ENCODE assay signal across 16 cellular contexts in the genomic region with DNA sequence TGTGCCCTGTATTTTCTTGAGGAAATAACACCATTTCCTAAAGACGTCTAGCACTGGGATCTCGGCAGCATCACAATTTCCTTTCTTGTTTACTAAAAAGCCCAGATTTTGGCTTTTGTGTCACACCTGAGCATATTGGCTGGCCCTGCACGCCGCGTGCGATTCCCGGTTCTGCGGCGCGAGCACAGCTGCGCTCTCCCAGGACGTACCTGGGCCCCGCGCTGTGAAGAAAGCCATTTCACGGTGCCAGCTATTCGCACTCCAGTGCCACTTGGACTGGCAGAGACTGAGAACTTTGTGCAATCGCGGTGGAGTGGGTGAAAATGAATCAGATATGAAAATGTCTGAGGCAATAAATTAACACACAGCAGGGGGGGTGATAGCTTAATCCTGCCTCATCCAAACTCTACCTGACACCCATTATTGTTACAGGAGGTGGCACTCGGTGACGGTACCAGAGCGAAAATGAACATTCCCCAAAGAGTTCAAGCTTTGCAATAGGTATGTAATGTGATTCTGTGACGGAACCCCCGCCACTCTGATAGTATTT.
DNase-seq lines count a peak whose midpoint lies in the region; ATAC-seq and TF ChIP-seq lines count a peak whose summit lies in the region.
"Had no signal": no experiment of that assay in that cellular context is flagged by ENCODE, and none has a peak within 500 bp of the region (broad histone marks: within the 10 kb centered on the region; RNA-seq: fewer than 3 reads in every experiment).

No MANE protein-coding gene starts in this region.

- no peak for TF ChIP-seq CTCF in right atrium auricular region (IDR thresholded peaks at IDR 0.05)
- TF ChIP-seq CTCF in RWPE2 (IDR thresholded peaks at IDR 0.05; ENCODE audit: poor library complexity, severe bottlenecking): no peak
- TF ChIP-seq CTCF in left lung (IDR thresholded peaks at IDR 0.05): no peak
- no peak for TF ChIP-seq CTCF in neural progenitor cell (IDR thresholded peaks at IDR 0.05)

- no peak overlapping the region for H3K4me2 ChIP-seq in neural progenitor cell

- no peak overlapping the region for H3K9ac ChIP-seq in neural progenitor cell

- no peak overlapping the region for H2AFZ ChIP-seq in neural progenitor cell (replicated peaks)

- intact Hi-C loops in left ventricle myocardium superior (cut with micrococcal nuclease): no loop called here
- intact Hi-C loops in left lung (cut with DNase I): no loop called here

- H3K79me2 ChIP-seq in neural progenitor cell (ENCODE audit: low read depth): no peaks in the 10 kb centered on the region

- DNase-seq in right atrium auricular region (ENCODE audit: low spot score): peak; percentile 43
- no peak for DNase-seq in left ventricle myocardium superior
- DNase-seq in RWPE2 (ENCODE audit: low spot score): no peak
- peak in 1 of 2 donors; percentile 43 for DNase-seq in left lung
- no peak for DNase-seq in neural progenitor cell (ENCODE audit: low spot score)
- DNase-seq in MG63: no peak
- DNase-seq: C1 segment of cervical spinal cord; Caco-2; CD4-positive, alpha-beta T cell; EL had no signal

- peaks cover 4% of the 10 kb centered on the region for H3K4me1 Mint-ChIP-seq in neural progenitor cell

- H3K36me3 ChIP-seq in right atrium auricular region (no peaks in the 10 kb centered on the region), RWPE2 (ENCODE audit: low read depth) (no peaks in the 10 kb centered on the region), left lung (no peaks in the 10 kb centered on the region), neural progenitor cell (no peaks in the 10 kb centered on the region), MG63 (no peaks in the 10 kb centered on the region)
- H3K36me3 ChIP-seq: HAP-1 had no signal

- no peak overlapping the region for H3K27ac Mint-ChIP-seq in neural progenitor cell
- H3K27ac Mint-ChIP-seq: B cell; CD4-positive, alpha-beta T cell; IgD-negative memory B cell had no signal

- no peak overlapping the region for H3K4me3 ChIP-seq in right atrium auricular region
- no peak overlapping the region for H3K4me3 ChIP-seq in RWPE2 (ENCODE audit: severe bottlenecking)
- no peak overlapping the region for H3K4me3 ChIP-seq in left lung
- H3K4me3 ChIP-seq in neural progenitor cell: no peak overlapping the region
- no peak overlapping the region for H3K4me3 ChIP-seq in MG63
- H3K4me3 ChIP-seq: GM12878, HAP-1 had no signal

- no peaks in the 10 kb centered on the region for H3K27me3 Mint-ChIP-seq in neural progenitor cell (ENCODE audit: insufficient read depth, low read depth)

- no peaks in the 10 kb centered on the region for H3K36me3 Mint-ChIP-seq in neural progenitor cell
- H3K36me3 Mint-ChIP-seq: IgD-negative memory B cell had no signal

- no peaks in the 10 kb centered on the region for H3F3A ChIP-seq in neural progenitor cell (ENCODE audit: low read depth)

- H3K27me3 ChIP-seq in right atrium auricular region (no peaks in the 10 kb centered on the region), RWPE2 (ENCODE audit: insufficient read depth, poor library complexity, severe bottlenecking) (no peaks in the 10 kb centered on the region), left lung (peaks cover 3 to 54% of the 10 kb centered on the region in 2 donors), neural progenitor cell (no peaks in the 10 kb centered on the region), MG63 (peaks cover 4% of the 10 kb centered on the region; the same call in 1 of the 2 replicates)

- no peaks in the 10 kb centered on the region for H3K4me1 ChIP-seq in right atrium auricular region
- no peaks in the 10 kb centered on the region for H3K4me1 ChIP-seq in RWPE2 (ENCODE audit: insufficient read depth, poor library complexity, severe bottlenecking)
- H3K4me1 ChIP-seq in left lung: no peaks in the 10 kb centered on the region
- H3K4me1 ChIP-seq in neural progenitor cell: no peaks in the 10 kb centered on the region
- H3K4me1 ChIP-seq: Caco-2, HAP-1 had no signal

- no peaks in the 10 kb centered on the region for H3K9me3 ChIP-seq in right atrium auricular region
- H3K9me3 ChIP-seq in RWPE2 (ENCODE audit: severe bottlenecking): no peaks in the 10 kb centered on the region
- H3K9me3 ChIP-seq in left lung: no peaks in the 10 kb centered on the region
- H3K9me3 ChIP-seq in neural progenitor cell (ENCODE audit: low read depth): no peaks in the 10 kb centered on the region
- no peaks in the 10 kb centered on the region for H3K9me3 ChIP-seq in MG63
- H3K9me3 ChIP-seq: Caco-2, HAP-1 had no signal

- H4K20me1 ChIP-seq in neural progenitor cell (ENCODE audit: low read depth): no peaks in the 10 kb centered on the region

- ATAC-seq in left ventricle myocardium superior (no peak), RWPE2 (ENCODE audit: low read depth) (peak; percentile 41; the same call in 1 of the 3 replicates), left lung (peak; percentile 41), GM18517 (IDR thresholded peaks at IDR 0.05; ENCODE audit: unreplicated experiment) (no peak)
- ATAC-seq: GM12878, HepG2 had no signal

- no peak overlapping the region for H3K27ac ChIP-seq in right atrium auricular region
- H3K27ac ChIP-seq in RWPE2 (ENCODE audit: poor library complexity, severe bottlenecking): no peak overlapping the region
- H3K27ac ChIP-seq in left lung: no peak overlapping the region
- no peak overlapping the region for H3K27ac ChIP-seq in neural progenitor cell

- no peak overlapping the region for H3K4me3 Mint-ChIP-seq in neural progenitor cell
- H3K4me3 Mint-ChIP-seq: B cell; CD4-positive, alpha-beta T cell; IgD-negative memory B cell had no signal

- H3K9me3 Mint-ChIP-seq in neural progenitor cell: no peaks in the 10 kb centered on the region
- H3K9me3 Mint-ChIP-seq: CD4-positive, alpha-beta T cell had no signal

Comparison
In these comparisons a context has a peak if more than half of its experiments do, and no peak if none do; other contexts are left out.
1. ATAC-seq: peak in RWPE2 (single experiment) and left lung (single experiment); none in left ventricle myocardium superior (single experiment) and GM18517 (single experiment).